In genomic region chr5:158074992-158075769, GRCh38 we compare ENCODE assay signal across 8 cellular contexts.
A peak's percentile ranks its signal among the peaks of the same experiment; 100 is the strongest.
DNase-seq lines count a peak whose midpoint lies in the region; ATAC-seq and TF ChIP-seq lines count a peak whose summit lies in the region.

No MANE protein-coding gene starts in this region.

- DNase-seq in Daoy (ENCODE audit: low read depth): peak; percentile 73
- peak; percentile 80 for DNase-seq in HEK293T (ENCODE audit: extremely low spot score)
- peak; percentile 4 for DNase-seq in NCI-H2029 treated with DMSO at 0.1 percent for 48 hours (lab: John Stamatoyannopoulos, UW)
- DNase-seq in choroid plexus epithelial cell (ENCODE audit: low read depth): peak; percentile 84
- peak; percentile 93 for DNase-seq in left kidney (ENCODE audit: low read depth, low spot score)
- DNase-seq in stimulated activated CD4-positive, alpha-beta T cell treated with anti-CD3 and anti-CD28 coated beads, Interleukin-4, amount 100 ng/mL, for 1 hour: peak; percentile 34

- ATAC-seq in HG03108 (IDR thresholded peaks at IDR 0.05; ENCODE audit: unreplicated experiment): no peak

- CTCF ChIA-PET in HEK293T (lab: Yijun Ruan, JAX): interaction anchor here (0.5 to 1.6 kb wide), 32 partner anchors 9 to 1032 kb away, joined by 3 to 20 read pairs (median 5); no protein-coding TSS in a partner anchor

- POLR2A ChIA-PET in HEK293T (lab: Yijun Ruan, JAX): interaction anchor here (0.6 kb wide), 1 partner anchor 999 kb away, joined by 3 read pairs; no protein-coding TSS in a partner anchor

- TF ChIP-seq CTCF in WI38 (IDR thresholded peaks at IDR 0.05; ENCODE audit: low read depth, low read length) (peak; percentile 76), choroid plexus epithelial cell (conservative IDR thresholded peaks at IDR 0.05; ENCODE audit: low read depth, low read length) (peak; percentile 95)

- H3K4me3 ChIP-seq in WI38 (ENCODE audit: low read depth, low read length): peak overlapping the region; percentile 25; the same call in 1 of the 2 replicates
- peak overlapping the region; percentile 50 for H3K4me3 ChIP-seq in choroid plexus epithelial cell (ENCODE audit: low read depth, low read length)

TF ChIP-seq in HEK293T, 16 proteins besides CTCF, POLR2A, EP300 and RAD21:
- TF ChIP-seq HDGF (IDR thresholded peaks at IDR 0.05; ENCODE audit: borderline replicate concordance) (no peak), ELF4 (IDR thresholded peaks at IDR 0.05) (no peak), BHLHE40 (IDR thresholded peaks at IDR 0.05; ENCODE audit: borderline replicate concordance) (no peak), TARDBP (IDR thresholded peaks at IDR 0.05) (no peak), FOXM1 (IDR thresholded peaks at IDR 0.05; ENCODE audit: borderline replicate concordance) (no peak), SP1 (IDR thresholded peaks at IDR 0.05) (no peak), L3MBTL2 (conservative IDR thresholded peaks at IDR 0.05) (no peak), LEF1 (IDR thresholded peaks at IDR 0.05; ENCODE audit: borderline replicate concordance) (no peak)
TF ChIP-seq in HEK293T: peak in this region for 0.

Comparison
In these comparisons a context has a peak if more than half of its experiments do, and no peak if none do; other contexts are left out.
1. DNase-seq: peak in every context shown above with its lines; median percentile 93 in left kidney; 84 in choroid plexus epithelial cell; 80 in HEK293T; 73 in Daoy; 34 in stimulated activated CD4-positive, alpha-beta T cell treated with anti-CD3 and anti-CD28 coated beads, Interleukin-4, amount 100 ng/mL, for 1 hour; 4 in NCI-H2029 treated with DMSO at 0.1 percent for 48 hours.